ENCODE assay signal across 12 cellular contexts in genomic region chr17:14201087-14201486, GRCh38. TPM values are rescaled to one million over a fixed set of nuclear protein-coding genes. Genes with fewer than 3 reads are reported as not detected.
DNase-seq lines count a peak whose midpoint lies in the region; ATAC-seq and TF ChIP-seq lines count a peak whose summit lies in the region.
"Had no signal": no experiment of that assay in that cellular context is flagged by ENCODE, and none has a peak within 500 bp of the region (broad histone marks: within the 10 kb centered on the region; RNA-seq: fewer than 3 reads in every experiment).

No MANE protein-coding gene starts in this region.

- TF ChIP-seq EP300 in transverse colon (IDR thresholded peaks at IDR 0.05; ENCODE audit: low read depth), result no peak

- H3K4me3 ChIP-seq in transverse colon, result no peak overlapping the region

- DNase-seq in activated gamma-delta T cell treated with Interleukin-2 at 50 U/mL for 16 hours (peak; percentile 45), activated gamma-delta T cell (lab: John Stamatoyannopoulos, UW) (no peak), left colon (no peak), transverse colon (peak; percentile 30), NCI-H524 treated with DMSO at 0.1 percent for 48 hours (lab: John Stamatoyannopoulos, UW) (no peak), NCI-H510A (lab: John Stamatoyannopoulos, UW) (no peak), Ammon's horn (ENCODE audit: low spot score) (no peak)
- DNase-seq in activated T-cell treated with anti-CD3 and anti-CD28 coated beads, Interleukin-2, amount 50 U/mL, for 72 hours, result peak; percentile 62 to 75
- DNase-seq: mammary epithelial cell, Right ventricle myocardium superior had no signal

- TF ChIP-seq POLR2A in transverse colon (IDR thresholded peaks at IDR 0.05), result no peak

- no peaks in the 10 kb centered on the region for H3K9me3 Mint-ChIP-seq in activated T-cell treated with anti-CD3 and anti-CD28 coated beads, Interleukin-2, amount 50 U/mL, for 72 hours

- H3K4me1 Mint-ChIP-seq in activated T-cell treated with anti-CD3 and anti-CD28 coated beads, Interleukin-2, amount 50 U/mL, for 72 hours (ENCODE audit: low read depth), result peaks cover 99% of the 10 kb centered on the region

- no peak for TF ChIP-seq CTCF in transverse colon (IDR thresholded peaks at IDR 0.05)

- no peaks in the 10 kb centered on the region for H3K36me3 ChIP-seq in transverse colon

- peak overlapping the region; percentile 7 to 45 (median 35) for H3K27ac ChIP-seq in transverse colon

- H3K9me3 ChIP-seq in transverse colon, result no peaks in the 10 kb centered on the region

- peak; percentile 52 to 58 for ATAC-seq in activated T-cell treated with anti-CD3 and anti-CD28 coated beads, Interleukin-2, amount 50 U/mL, for 72 hours (replicated peaks in 1 of 2)
- peak; percentile 47 for ATAC-seq in left colon
- ATAC-seq: esophagus mucosa had no signal

- peaks cover 5 to 9% of the 10 kb centered on the region in 2 donors for H3K36me3 Mint-ChIP-seq in activated T-cell treated with anti-CD3 and anti-CD28 coated beads, Interleukin-2, amount 50 U/mL, for 72 hours (ENCODE audit: insufficient read depth in 2 of 2)

- H3K27ac Mint-ChIP-seq in activated T-cell treated with anti-CD3 and anti-CD28 coated beads, Interleukin-2, amount 50 U/mL, for 72 hours, result peak overlapping the region; percentile 98

- H3K27me3 Mint-ChIP-seq in activated T-cell treated with anti-CD3 and anti-CD28 coated beads, Interleukin-2, amount 50 U/mL, for 72 hours (ENCODE audit: low read depth), result no peaks in the 10 kb centered on the region

- peak overlapping the region; percentile 76 to 80 for H3K4me3 Mint-ChIP-seq in activated T-cell treated with anti-CD3 and anti-CD28 coated beads, Interleukin-2, amount 50 U/mL, for 72 hours

- 23% methylated on average over 2 of the region's 2 CpGs; no CpG with 5 or more reads in 1 of the 2 donors for WGBS in transverse colon (ENCODE audit: low coverage in 1 of 2), 2 donors

- peaks cover 5 to 24% (median 15%) of the 10 kb centered on the region in 4 donors for H3K4me1 ChIP-seq in transverse colon

- H3K27me3 ChIP-seq in transverse colon, result no peaks in the 10 kb centered on the region

- intact Hi-C loops in left colon (cut with DNase I, micrococcal nuclease), result no loop called here
- intact Hi-C loops in transverse colon (cut with DNase I; ENCODE audit: low total_unique reads), result no loop called here

- in situ Hi-C loops in transverse colon (cut with MboI; ENCODE audit: low pct_ligation_motif_present in 1 of 4, low pct_unique_long_range_greater_than_20kb in 1 of 4, low sequenced_read_pairs in 3 of 4), result no loop called here

RNA-seq across cellular contexts. Expression of gene CDRT15, which starts 35.6 kb away (rescaled TPM):
- total RNA-seq in activated T-cell treated with anti-CD3 and anti-CD28 coated beads, Interleukin-2, amount 50 U/mL, for 72 hours, result not detected
- total RNA-seq in left colon (not detected), transverse colon (not detected)
- total RNA-seq: esophagus mucosa, mammary epithelial cell, Right ventricle myocardium superior, urinary bladder had no signal

Comparison
In these comparisons a context has a peak if more than half of its experiments do, and no peak if none do; other contexts are left out.
1. DNase-seq: peak in activated gamma-delta T cell treated with Interleukin-2 at 50 U/mL for 16 hours (single experiment), activated T-cell treated with anti-CD3 and anti-CD28 coated beads, Interleukin-2, amount 50 U/mL, for 72 hours (2 of 2) and transverse colon (single experiment); none in activated gamma-delta T cell (single experiment), left colon (0 of 2), NCI-H524 treated with DMSO at 0.1 percent for 48 hours (single experiment), NCI-H510A (single experiment) and Ammon's horn (single experiment).